ENCODE assay signal across 7 cellular contexts in genomic region chr1:236489710-236490377, GRCh38. TPM values are rescaled to one million over a fixed set of nuclear protein-coding genes. Genes with fewer than 3 reads are reported as not detected.
DNase-seq lines count a peak whose midpoint lies in the region; ATAC-seq, FAIRE-seq and TF ChIP-seq lines count a peak whose summit lies in the region.

No MANE protein-coding gene starts in this region.

- no peaks in the 10 kb centered on the region for H3K9me1 ChIP-seq in keratinocyte (ENCODE audit: control insufficient read depth, extremely low read depth, insufficient read depth, low read length)

- intact Hi-C loops in body of pancreas (cut with DNase I) = loop anchor here (5.0 kb wide), 1 partner anchor 378 kb away; no protein-coding TSS in a partner anchor
- intact Hi-C loops in thyroid gland (cut with DNase I) = loop anchor here (5.0 to 10.0 kb wide), 2 partner anchors 205 to 388 kb away; partner anchors contain the start of gene ERO1B

- no peaks in the 10 kb centered on the region for H4K20me1 ChIP-seq in keratinocyte (ENCODE audit: control insufficient read depth, extremely low read depth, insufficient read depth, low read length)

- no peaks in the 10 kb centered on the region for H3K9me3 ChIP-seq in body of pancreas
- no peaks in the 10 kb centered on the region for H3K9me3 ChIP-seq in keratinocyte (ENCODE audit: control insufficient read depth, low read depth, low read length)
- H3K9me3 ChIP-seq in thyroid gland = no peaks in the 10 kb centered on the region

- H3K27ac ChIP-seq in body of pancreas (no peak overlapping the region), keratinocyte (ENCODE audit: control insufficient read depth, insufficient read depth, low read length) (no peak overlapping the region), thyroid gland (no peak overlapping the region)

- no peaks in the 10 kb centered on the region for H3K79me2 ChIP-seq in keratinocyte (ENCODE audit: control insufficient read depth, insufficient read depth, low read length)

- dilution Hi-C loops in keratinocyte (cut with MboI; ENCODE audit: extremely low pct_ligation_motif_present, low sequenced_read_pairs) = loop anchor here (10.0 kb wide), 1 partner anchor 355 kb away; no protein-coding TSS in a partner anchor

- ATAC-seq in body of pancreas = peak; percentile 87

- H3K27me3 ChIP-seq in body of pancreas (no peaks in the 10 kb centered on the region), keratinocyte (ENCODE audit: control insufficient read depth, extremely low read depth, insufficient read depth, low read length) (no peaks in the 10 kb centered on the region), thyroid gland (no peaks in the 10 kb centered on the region)

- TF ChIP-seq CTCF in body of pancreas (IDR thresholded peaks at IDR 0.05) = peak; percentile 49 to 85 (median 76)
- peak; percentile 28 to 44 (median 40) for TF ChIP-seq CTCF in keratinocyte (optimal IDR thresholded peaks at IDR 0.05 in 1 of 3, IDR thresholded peaks at IDR 0.05 in 1 of 3, conservative IDR thresholded peaks at IDR 0.05 in 1 of 3; ENCODE audit: extremely low read depth in 1 of 3, insufficient read depth in 2 of 3, low read length in 3 of 3)
- TF ChIP-seq CTCF in thyroid gland (IDR thresholded peaks at IDR 0.05) = peak in 5 of 6 experiments; percentile 55 to 66 (median 57)

- H3K4me1 ChIP-seq in body of pancreas (no peaks in the 10 kb centered on the region), keratinocyte (ENCODE audit: control insufficient read depth, extremely low read depth, insufficient read depth, low read length) (no peaks in the 10 kb centered on the region), thyroid gland (peaks cover 0 to 3% of the 10 kb centered on the region in 2 donors)

- H3K4me2 ChIP-seq in keratinocyte (ENCODE audit: control insufficient read depth, extremely low read depth, insufficient read depth, low read depth, low read length) = peak overlapping the region; percentile 38

- no peak for TF ChIP-seq POLR2A in H54 (IDR thresholded peaks at IDR 0.05; ENCODE audit: low read depth, low read length)
- no peak for TF ChIP-seq POLR2A in body of pancreas (IDR thresholded peaks at IDR 0.05)
- TF ChIP-seq POLR2A in thyroid gland (IDR thresholded peaks at IDR 0.05) = no peak

- 15% methylated on average over 10 to 11 of the region's 11 CpGs for WGBS in body of pancreas, 2 donors
- 21 to 23% methylated on average over 11 of the region's 11 CpGs for WGBS in thyroid gland, 2 donors

- H2AFZ ChIP-seq in keratinocyte (ENCODE audit: control insufficient read depth, low read length) = no peak overlapping the region

- no peak overlapping the region for H3K9ac ChIP-seq in keratinocyte (ENCODE audit: control insufficient read depth, extremely low read depth, insufficient read depth, low read length)

- H3K36me3 ChIP-seq in body of pancreas (replicated peaks in 1 of 2; ENCODE audit: insufficient read depth in 1 of 2, low read depth in 2 of 2) = no peaks in the 10 kb centered on the region
- H3K36me3 ChIP-seq in keratinocyte (ENCODE audit: control insufficient read depth in 2 of 2, extremely low read depth in 1 of 2, insufficient read depth in 2 of 2, low read length in 2 of 2) = no peaks in the 10 kb centered on the region
- no peaks in the 10 kb centered on the region for H3K36me3 ChIP-seq in thyroid gland

- FAIRE-seq in H54 (lab: Jason Lieb, UNC) = no peak
- FAIRE-seq in keratinocyte (lab: Jason Lieb, UNC) = no peak

- H3K4me3 ChIP-seq in body of pancreas (no peak overlapping the region), keratinocyte (ENCODE audit: control insufficient read depth in 2 of 3, extremely low read depth in 1 of 3, insufficient read depth in 2 of 3, low read depth in 1 of 3, low read length in 3 of 3) (no peak overlapping the region), thyroid gland (replicated peaks in 1 of 3) (no peak overlapping the region)

- peak; percentile 60 for DNase-seq in EH (ENCODE audit: low read depth)
- DNase-seq in H54 (ENCODE audit: insufficient read length, low spot score) = peak; percentile 38
- DNase-seq in NCI-H2227 (lab: John Stamatoyannopoulos, UW; ENCODE audit: unreplicated experiment) = peak; percentile 70
- peak; percentile 49 to 69 (median 58) for DNase-seq in body of pancreas
- DNase-seq in keratinocyte (ENCODE audit: low read depth, low spot score) = no peak
- peak in 1 of 2 donors; percentile 32 for DNase-seq in thyroid gland
- no peak for DNase-seq in stimulated activated CD4-positive, alpha-beta T cell treated with anti-CD3 and anti-CD28 coated beads, Interleukin-1b, Interleukin-23, amount 100 ng/mL, for 48 hours

RNA-seq across cellular contexts. Expression of gene LGALS8, which starts 33.9 kb away (rescaled TPM):
- 10 to 100 TPM; 58.9 to 83.4 TPM for total RNA-seq in body of pancreas
- polyA plus RNA-seq in keratinocyte = 43.2 to 75.2 TPM (median 71.4 TPM) in 3 replicates
- 36.6 TPM for polyA plus RNA-seq in keratinocyte (2011; ENCODE audit: low read depth)
- polyA plus RNA-seq in keratinocyte (2011; cell fraction: cytosol; rRNA removed) = 30.5 and 47.4 TPM in 2 replicates
- polyA plus RNA-seq in keratinocyte (2011; cell fraction: nucleus; rRNA removed) = 98.8 and 104 TPM in 2 replicates
- 35.7 and 44.2 TPM in 2 replicates for polyA plus RNA-seq in keratinocyte (2012; ENCODE audit: low replicate concordance)
- 14.8 to 48.9 TPM (median 40.3 TPM) in 3 replicates for polyA minus RNA-seq in keratinocyte
- polyA minus RNA-seq in keratinocyte (2011; cell fraction: cytosol; rRNA and poly(A)+ RNA removed) = 15.7 TPM
- 24.4 and 51.5 TPM in 2 replicates for polyA minus RNA-seq in keratinocyte (2011; cell fraction: nucleus; rRNA and poly(A)+ RNA removed)
- 10 to 100 TPM; 61.8 to 94.2 (median 79.2) TPM for total RNA-seq in thyroid gland

Comparison
In these comparisons a context has a peak if more than half of its experiments do, and no peak if none do; other contexts are left out.
1. DNase-seq: peak in EH (single experiment), H54 (single experiment), NCI-H2227 (single experiment) and body of pancreas (4 of 4); none in keratinocyte (single experiment) and stimulated activated CD4-positive, alpha-beta T cell treated with anti-CD3 and anti-CD28 coated beads, Interleukin-1b, Interleukin-23, amount 100 ng/mL, for 48 hours (single experiment).
2. Peak in every context shown above with its lines, with median percentiles within 50 percentile points of each other: CTCF ChIP-seq.